4 cellular contexts compared by ENCODE assay signal in the genomic region with DNA sequence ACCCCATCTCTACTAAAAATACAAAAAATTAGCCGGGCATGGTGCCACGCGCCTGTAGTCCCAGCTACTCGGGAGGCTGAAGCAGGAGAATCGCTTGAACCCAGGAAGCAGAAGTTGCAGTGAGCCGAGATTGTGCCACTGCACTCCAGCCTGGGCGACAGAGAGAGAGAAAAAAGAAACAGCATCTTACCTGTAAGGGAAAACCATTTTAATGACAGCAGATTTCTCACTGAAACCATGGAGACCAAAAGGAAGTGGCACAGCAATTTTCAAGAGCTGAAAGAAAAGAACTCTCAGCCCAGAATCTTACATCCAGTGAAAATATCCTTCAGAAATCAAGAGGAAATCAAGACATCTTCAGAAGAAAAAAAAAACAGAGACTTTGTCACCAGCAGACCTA. TPM values are rescaled to one million over a fixed set of nuclear protein-coding genes. Genes with fewer than 3 reads are reported as not detected.
DNase-seq lines count a peak whose midpoint lies in the region; TF ChIP-seq lines count a peak whose summit lies in the region.
"Not testable (repeated sequence)": the region's sequence is repeated elsewhere in the genome, so short reads cannot be mapped to it uniquely, and the experiment has no call there.

No MANE protein-coding gene starts in this region.

- DNase-seq in RPMI8226 (peak; percentile 37), colonic mucosa (peak; percentile 0), islet precursor cell (peak; percentile 1)

- H3K27me3 ChIP-seq in BLaER1 treated with 17β-estradiol and CSF1 and Interleukin-3, amounts not matched to agents 10 nM and 100 nM; colonic mucosa: not testable (repeated sequence)

- H3K36me3 ChIP-seq in BLaER1 treated with 17β-estradiol and CSF1 and Interleukin-3, amounts not matched to agents 10 nM and 100 nM; colonic mucosa: not testable (repeated sequence)

- not testable (repeated sequence) for H4K20me1 ChIP-seq in BLaER1 treated with 17β-estradiol and CSF1 and Interleukin-3, amounts not matched to agents 10 nM and 100 nM

- H3K4me2 ChIP-seq in BLaER1 treated with 17β-estradiol and CSF1 and Interleukin-3, amounts not matched to agents 10 nM and 100 nM, result peak overlapping the region in 8 of 11 experiments; percentile 7 to 81 (median 76); a peak in 13 of 22 replicates

- H3K4me3 ChIP-seq in BLaER1 treated with 17β-estradiol and CSF1 and Interleukin-3, amounts not matched to agents 10 nM and 100 nM; colonic mucosa: not testable (repeated sequence)

- peaks cover 28 to 70% (median 49%) of the 10 kb centered on the region in 10 experiments for H3K4me1 ChIP-seq in BLaER1 treated with 17β-estradiol and CSF1 and Interleukin-3, amounts not matched to agents 10 nM and 100 nM
- H3K4me1 ChIP-seq in colonic mucosa, result not testable (repeated sequence)

- TF ChIP-seq CTCF in colonic mucosa (IDR thresholded peaks at IDR 0.05), result not testable (repeated sequence)

- H3K27ac ChIP-seq in BLaER1 treated with 17β-estradiol and CSF1 and Interleukin-3, amounts not matched to agents 10 nM and 100 nM; colonic mucosa: not testable (repeated sequence)

- H3K9me3 ChIP-seq in BLaER1 treated with 17β-estradiol and CSF1 and Interleukin-3, amounts not matched to agents 10 nM and 100 nM (replicated peaks in 1 of 11), result peaks cover 4 to 11% (median 7%) of the 10 kb centered on the region in 11 experiments; a peak in 15 of 22 replicates
- H3K9me3 ChIP-seq in colonic mucosa, result not testable (repeated sequence)

- intact Hi-C loops in colonic mucosa (cut with DNase I), result not testable (repeated sequence)

- not testable (repeated sequence) for H3K9ac ChIP-seq in BLaER1 treated with 17β-estradiol and CSF1 and Interleukin-3, amounts not matched to agents 10 nM and 100 nM; colonic mucosa (ENCODE audit: low read depth in 2 of 2, low read length in 2 of 2)

RNA-seq across cellular contexts. Expression of a gene that starts 59.7 kb away (rescaled TPM):
- total RNA-seq in colonic mucosa, result 10 to 100 TPM; 23.4 to 38.0 TPM
